In the genomic region with DNA sequence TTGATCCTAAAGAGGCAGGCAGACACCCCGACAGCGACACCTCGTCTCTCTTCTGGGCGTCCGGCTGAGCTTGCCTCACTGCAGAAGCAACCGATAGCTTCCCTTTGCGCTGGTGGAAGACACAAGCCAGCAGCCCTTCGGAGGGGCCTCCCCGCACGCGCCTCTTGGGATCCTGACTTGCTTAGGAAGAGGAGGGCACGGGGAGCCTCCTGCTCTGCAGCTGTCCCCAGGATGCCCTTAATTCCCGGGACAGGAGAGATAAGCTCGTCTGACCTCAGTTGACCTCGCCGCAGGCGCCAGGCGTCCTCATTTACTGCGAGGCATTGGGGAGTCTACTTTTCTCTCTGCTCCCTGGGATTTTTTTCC, we compare ENCODE assay signal across 8 cellular contexts.
DNase-seq lines count a peak whose midpoint lies in the region; ATAC-seq, FAIRE-seq and TF ChIP-seq lines count a peak whose summit lies in the region.

No MANE protein-coding gene starts in this region.

- H3K27me3 Mint-ChIP-seq in natural killer cell treated with Interleukin-12 subunit alpha and Interleukin-12 subunit beta and Interleukin-15 and Interleukin-18, amount 100 ng/mL, for 72 hours = peaks cover 0 to 8% of the 10 kb centered on the region in 2 donors

- ATAC-seq in natural killer cell treated with Interleukin-12 subunit alpha and Interleukin-12 subunit beta and Interleukin-15 and Interleukin-18, amount 100 ng/mL, for 72 hours = peak; percentile 1 to 10
- no peak for ATAC-seq in GM18873 (IDR thresholded peaks at IDR 0.05; ENCODE audit: low FRiP score, unreplicated experiment)

- H3K36me3 Mint-ChIP-seq in natural killer cell treated with Interleukin-12 subunit alpha and Interleukin-12 subunit beta and Interleukin-15 and Interleukin-18, amount 100 ng/mL, for 72 hours = no peaks in the 10 kb centered on the region

- peak overlapping the region; percentile 81 for H3K27ac ChIP-seq in fibroblast of lung (ENCODE audit: insufficient read depth, low read length)

- peaks cover 0 to 8% of the 10 kb centered on the region in 2 donors for H3K4me1 Mint-ChIP-seq in natural killer cell treated with Interleukin-12 subunit alpha and Interleukin-12 subunit beta and Interleukin-15 and Interleukin-18, amount 100 ng/mL, for 72 hours (ENCODE audit: low read depth in 2 of 2)

- no peaks in the 10 kb centered on the region for H3K9me3 ChIP-seq in fibroblast of lung (ENCODE audit: control insufficient read depth, insufficient read depth, low read depth, low read length)

- no peaks in the 10 kb centered on the region for H3K27me3 ChIP-seq in fibroblast of lung (ENCODE audit: control insufficient read depth, insufficient read depth, low read length)

- H2AFZ ChIP-seq in fibroblast of lung (ENCODE audit: low read length) = peak overlapping the region; percentile 81

- no peaks in the 10 kb centered on the region for H3K4me1 ChIP-seq in fibroblast of lung (ENCODE audit: control insufficient read depth, extremely low read depth, insufficient read depth, low read length)

- peak overlapping the region in 1 of 2 donors; percentile 50 for H3K27ac Mint-ChIP-seq in natural killer cell treated with Interleukin-12 subunit alpha and Interleukin-12 subunit beta and Interleukin-15 and Interleukin-18, amount 100 ng/mL, for 72 hours

- peak; percentile 51 to 80 for DNase-seq in NCI-H526 (lab: John Stamatoyannopoulos, UW)
- no peak for DNase-seq in NCI-H526 treated with DMSO at 0.1 percent for 48 hours (lab: John Stamatoyannopoulos, UW)
- peak; percentile 19 for DNase-seq in HTR-8/SVneo (ENCODE audit: insufficient read length, low spot score)
- DNase-seq in activated CD4-positive, alpha-beta T cell treated with anti-CD3 and anti-CD28 coated beads, Interleukin-2, amount 50 U/mL, for 4 hours = peak; percentile 18 to 28
- peak; percentile 27 to 49 for DNase-seq in fibroblast of lung (ENCODE audit: low read depth in 2 of 2)
- no peak for DNase-seq in natural killer cell treated with Interleukin-12 subunit alpha and Interleukin-12 subunit beta and Interleukin-15 and Interleukin-18, amount 100 ng/mL, for 72 hours (ENCODE audit: low spot score)
- no peak for DNase-seq in cortex of kidney (lab: John Stamatoyannopoulos, UW)

- no peaks in the 10 kb centered on the region for H3K79me2 ChIP-seq in fibroblast of lung (ENCODE audit: control insufficient read depth, insufficient read depth, low read length)

- no peaks in the 10 kb centered on the region for H3K36me3 ChIP-seq in fibroblast of lung (ENCODE audit: control insufficient read depth, insufficient read depth, low read length)

- peak overlapping the region; percentile 82 for H3K4me3 Mint-ChIP-seq in natural killer cell treated with Interleukin-12 subunit alpha and Interleukin-12 subunit beta and Interleukin-15 and Interleukin-18, amount 100 ng/mL, for 72 hours

- no peaks in the 10 kb centered on the region for H4K20me1 ChIP-seq in fibroblast of lung (ENCODE audit: control insufficient read depth, extremely low read depth, insufficient read depth, low read length)

- no peaks in the 10 kb centered on the region for H3K9me3 Mint-ChIP-seq in natural killer cell treated with Interleukin-12 subunit alpha and Interleukin-12 subunit beta and Interleukin-15 and Interleukin-18, amount 100 ng/mL, for 72 hours

- H3K4me3 ChIP-seq in fibroblast of lung (replicated peaks in 1 of 4; ENCODE audit: control extremely low read depth in 1 of 4, insufficient read depth in 1 of 4, low read depth in 3 of 4, low read length in 4 of 4) = peak overlapping the region; percentile 59 to 81 (median 64)

- H3K4me2 ChIP-seq in fibroblast of lung (ENCODE audit: extremely low read depth, insufficient read depth, low read length) = peak overlapping the region; percentile 91

- TF ChIP-seq CTCF in fibroblast of lung (conservative IDR thresholded peaks at IDR 0.05 in 1 of 2, IDR thresholded peaks at IDR 0.05 in 1 of 2; ENCODE audit: low read depth in 1 of 2, low read length in 2 of 2) = no peak

- H3K9ac ChIP-seq in fibroblast of lung (ENCODE audit: insufficient read depth, low read length) = peak overlapping the region; percentile 76

- no peak for FAIRE-seq in HTR-8/SVneo (lab: Jason Lieb, UNC)

Comparison
In these comparisons a context has a peak if more than half of its experiments do, and no peak if none do; other contexts are left out.
1. DNase-seq: peak in NCI-H526 (2 of 2), HTR-8/SVneo (single experiment), activated CD4-positive, alpha-beta T cell treated with anti-CD3 and anti-CD28 coated beads, Interleukin-2, amount 50 U/mL, for 4 hours (2 of 2) and fibroblast of lung (2 of 2); none in NCI-H526 treated with DMSO at 0.1 percent for 48 hours (single experiment), natural killer cell treated with Interleukin-12 subunit alpha and Interleukin-12 subunit beta and Interleukin-15 and Interleukin-18, amount 100 ng/mL, for 72 hours (single experiment) and cortex of kidney (single experiment).